15 cellular contexts compared by ENCODE assay signal in genomic region chr2:159133795-159134194, GRCh38.
A peak's percentile ranks its signal among the peaks of the same experiment; 100 is the strongest.
DNase-seq lines count a peak whose midpoint lies in the region; ATAC-seq and TF ChIP-seq lines count a peak whose summit lies in the region.
"Had no signal": no experiment of that assay in that cellular context is flagged by ENCODE, and none has a peak within 500 bp of the region (broad histone marks: within the 10 kb centered on the region; RNA-seq: fewer than 3 reads in every experiment).

No MANE protein-coding gene starts in this region.

- CTCF ChIA-PET in SK-N-SH (lab: Yijun Ruan, JAX), result interaction anchor here (1.5 kb wide), 1 partner anchor 14 kb away, joined by 7 read pairs; no protein-coding TSS in a partner anchor

- H3K27ac ChIP-seq in SK-N-SH (ENCODE audit: low read depth in 2 of 2, low read length in 1 of 2) (peak overlapping the region; percentile 12 to 97; a peak in 2 of 4 replicates), RWPE2 (ENCODE audit: poor library complexity, severe bottlenecking) (no peak overlapping the region)
- H3K27ac ChIP-seq: colonic mucosa, gastrocnemius medialis, SJSA1, uterus had no signal

- TF ChIP-seq CTCF in SK-N-SH (IDR thresholded peaks at IDR 0.05) (peak; percentile 47), RWPE2 (IDR thresholded peaks at IDR 0.05; ENCODE audit: poor library complexity, severe bottlenecking) (peak; percentile 30), retinal pigment epithelial cell (conservative IDR thresholded peaks at IDR 0.05; ENCODE audit: low read depth, low read length) (peak; percentile 18)

- H3K36me3 ChIP-seq in SK-N-SH (replicated peaks in 1 of 2; ENCODE audit: control insufficient read depth in 1 of 2, insufficient read depth in 2 of 2, low read length in 1 of 2) (no peaks in the 10 kb centered on the region), RWPE2 (ENCODE audit: low read depth) (no peaks in the 10 kb centered on the region)
- H3K36me3 ChIP-seq: colonic mucosa, gastrocnemius medialis, MG63, SJSA1, uterus had no signal

- peaks cover 26% of the 10 kb centered on the region for H3F3A ChIP-seq in SK-N-SH (replicated peaks; ENCODE audit: insufficient read depth)

- H3K9me3 ChIP-seq in SK-N-SH (no peaks in the 10 kb centered on the region), RWPE2 (ENCODE audit: severe bottlenecking) (no peaks in the 10 kb centered on the region)
- H3K9me3 ChIP-seq: colonic mucosa, gastrocnemius medialis, MG63, SJSA1, uterus had no signal

- H2AFZ ChIP-seq in SK-N-SH (ENCODE audit: low read depth), result no peak overlapping the region

- no peak overlapping the region for H3K9ac ChIP-seq in SK-N-SH

- no peak for TF ChIP-seq EP300 in SK-N-SH (IDR thresholded peaks at IDR 0.05; ENCODE audit: borderline replicate concordance in 1 of 2, low read depth in 1 of 2, low read length in 1 of 2)

- H3K4me1 ChIP-seq in SK-N-SH (ENCODE audit: control insufficient read depth in 1 of 2, insufficient read depth in 2 of 2, low read depth in 1 of 2, low read length in 1 of 2), result peaks cover 47 to 68% of the 10 kb centered on the region in 2 experiments
- H3K4me1 ChIP-seq in RWPE2 (ENCODE audit: insufficient read depth, poor library complexity, severe bottlenecking), result peaks cover 52% of the 10 kb centered on the region
- H3K4me1 ChIP-seq: colonic mucosa had no signal

- H3K79me2 ChIP-seq in SK-N-SH (ENCODE audit: insufficient read depth), result peaks cover 41% of the 10 kb centered on the region

- H3K27me3 ChIP-seq in SK-N-SH (ENCODE audit: insufficient read depth), result no peaks in the 10 kb centered on the region
- no peaks in the 10 kb centered on the region for H3K27me3 ChIP-seq in RWPE2 (ENCODE audit: insufficient read depth, poor library complexity, severe bottlenecking)
- H3K27me3 ChIP-seq: colonic mucosa, gastrocnemius medialis, MG63, SJSA1, uterus had no signal

- DNase-seq in SK-N-SH (no peak), RWPE2 (ENCODE audit: low spot score) (no peak), fibroblast of gingiva (ENCODE audit: low read depth) (peak; percentile 46), retinal pigment epithelial cell (ENCODE audit: low read depth) (no peak)
- no peak for DNase-seq in activated CD4-positive, alpha-beta T cell treated with anti-CD3 and anti-CD28 coated beads for 4 hours
- DNase-seq: activated CD4-positive, alpha-beta T cell treated with anti-CD3 and anti-CD28 coated beads for 48 hours; activated gamma-delta T cell; colonic mucosa; gastrocnemius medialis; MG63; uterus had no signal

- WGBS in SK-N-SH (ENCODE audit: low lambda C conversion rate), result 35% methylated on average over 4 of the region's 4 CpGs

- ATAC-seq in SK-N-SH treated with all-trans-retinoic acid at 6 μM for 48 hours (no peak), RWPE2 (ENCODE audit: low read depth) (no peak), GM21786 (IDR thresholded peaks at IDR 0.05; ENCODE audit: unreplicated experiment) (no peak), HG03135 (IDR thresholded peaks at IDR 0.05; ENCODE audit: unreplicated experiment) (no peak)
- ATAC-seq: gastrocnemius medialis had no signal

- POLR2A ChIA-PET in SK-N-SH (lab: Yijun Ruan, JAX), result no interaction called here

- no peaks in the 10 kb centered on the region for H3K9me2 ChIP-seq in SK-N-SH

- peak; percentile 38; the same call in 1 of the 2 replicates for TF ChIP-seq RAD21 in SK-N-SH (IDR thresholded peaks at IDR 0.05; ENCODE audit: low read length)

- no peak overlapping the region for H3K4me2 ChIP-seq in SK-N-SH

- H3K4me3 ChIP-seq in SK-N-SH (ENCODE audit: low read depth in 2 of 2, low read length in 1 of 2) (no peak overlapping the region), RWPE2 (ENCODE audit: severe bottlenecking) (no peak overlapping the region), retinal pigment epithelial cell (ENCODE audit: low read length) (no peak overlapping the region)
- H3K4me3 ChIP-seq: colonic mucosa, gastrocnemius medialis, MG63, SJSA1, uterus had no signal

- H4K20me1 ChIP-seq in SK-N-SH (ENCODE audit: insufficient read depth), result no peaks in the 10 kb centered on the region

TF ChIP-seq in SK-N-SH, 30 proteins besides CTCF, POLR2A, EP300 and RAD21:
- no peak for TF ChIP-seq FOSL2 (IDR thresholded peaks at IDR 0.05; ENCODE audit: borderline replicate concordance, low read depth)
- no peak for TF ChIP-seq RXRA (IDR thresholded peaks at IDR 0.05; ENCODE audit: borderline replicate concordance, low read depth)
- TF ChIP-seq SMC3 (IDR thresholded peaks at IDR 0.05; ENCODE audit: low read depth, low read length), result no peak
- TF ChIP-seq TAF1 (IDR thresholded peaks at IDR 0.05; ENCODE audit: borderline replicate concordance, low read depth, low read length), result no peak
- no peak for TF ChIP-seq FOXJ3 (CRISPR knock-in tag; IDR thresholded peaks at IDR 0.05)
- TF ChIP-seq, protein P1, sequence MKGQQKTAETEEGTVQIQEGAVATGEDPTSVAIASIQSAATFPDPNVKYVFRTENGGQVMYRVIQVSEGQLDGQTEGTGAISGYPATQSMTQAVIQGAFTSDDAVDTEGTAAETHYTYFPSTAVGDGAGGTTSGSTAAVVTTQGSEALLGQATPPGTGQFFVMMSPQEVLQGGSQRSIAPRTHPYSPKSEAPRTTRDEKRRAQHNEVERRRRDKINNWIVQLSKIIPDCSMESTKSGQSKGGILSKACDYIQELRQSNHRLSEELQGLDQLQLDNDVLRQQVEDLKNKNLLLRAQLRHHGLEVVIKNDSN (IDR thresholded peaks at IDR 0.05; ENCODE audit: borderline replicate concordance, low read depth), result no peak
- no peak for TF ChIP-seq MXI1 (IDR thresholded peaks at IDR 0.05; ENCODE audit: low read depth, low read length)
- TF ChIP-seq, protein P2, sequence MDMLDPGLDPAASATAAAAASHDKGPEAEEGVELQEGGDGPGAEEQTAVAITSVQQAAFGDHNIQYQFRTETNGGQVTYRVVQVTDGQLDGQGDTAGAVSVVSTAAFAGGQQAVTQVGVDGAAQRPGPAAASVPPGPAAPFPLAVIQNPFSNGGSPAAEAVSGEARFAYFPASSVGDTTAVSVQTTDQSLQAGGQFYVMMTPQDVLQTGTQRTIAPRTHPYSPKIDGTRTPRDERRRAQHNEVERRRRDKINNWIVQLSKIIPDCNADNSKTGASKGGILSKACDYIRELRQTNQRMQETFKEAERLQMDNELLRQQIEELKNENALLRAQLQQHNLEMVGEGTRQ (IDR thresholded peaks at IDR 0.05; ENCODE audit: borderline replicate concordance, low read depth, low read length), result no peak
- no peak for TF ChIP-seq GATA2 (CRISPR knock-in tag; IDR thresholded peaks at IDR 0.05)
- TF ChIP-seq NRF1 (IDR thresholded peaks at IDR 0.05; ENCODE audit: low read depth, low read length), result no peak
- TF ChIP-seq NFIC (IDR thresholded peaks at IDR 0.05; ENCODE audit: borderline replicate concordance), result no peak
- no peak for TF ChIP-seq ELF1 (IDR thresholded peaks at IDR 0.05)
- no peak for TF ChIP-seq EZH2phosphoT487 (IDR thresholded peaks at IDR 0.05; ENCODE audit: borderline replicate concordance, low read depth)
- no peak for TF ChIP-seq RCOR1 (IDR thresholded peaks at IDR 0.05; ENCODE audit: low read length)
- no peak for TF ChIP-seq CHD2 (IDR thresholded peaks at IDR 0.05; ENCODE audit: low read length, partially characterized antibody)
- no peak for TF ChIP-seq MAX (IDR thresholded peaks at IDR 0.05; ENCODE audit: low read depth)

TF ChIP-seq in SK-N-SH treated with all-trans-retinoic acid at 6 μM for 48 hours, 23 proteins besides CTCF, POLR2A, EP300 and RAD21 (continues in another document):
- no peak for TF ChIP-seq BACH2 (CRISPR knock-in tag; IDR thresholded peaks at IDR 0.05; ENCODE audit: borderline replicate concordance)
- TF ChIP-seq ZC3H10 (CRISPR knock-in tag; IDR thresholded peaks at IDR 0.05), result no peak
- no peak for TF ChIP-seq PPARA (CRISPR knock-in tag; IDR thresholded peaks at IDR 0.05; ENCODE audit: borderline replicate concordance)
- no peak for TF ChIP-seq TSHZ2 (CRISPR knock-in tag; IDR thresholded peaks at IDR 0.05)
- TF ChIP-seq, protein P3, sequence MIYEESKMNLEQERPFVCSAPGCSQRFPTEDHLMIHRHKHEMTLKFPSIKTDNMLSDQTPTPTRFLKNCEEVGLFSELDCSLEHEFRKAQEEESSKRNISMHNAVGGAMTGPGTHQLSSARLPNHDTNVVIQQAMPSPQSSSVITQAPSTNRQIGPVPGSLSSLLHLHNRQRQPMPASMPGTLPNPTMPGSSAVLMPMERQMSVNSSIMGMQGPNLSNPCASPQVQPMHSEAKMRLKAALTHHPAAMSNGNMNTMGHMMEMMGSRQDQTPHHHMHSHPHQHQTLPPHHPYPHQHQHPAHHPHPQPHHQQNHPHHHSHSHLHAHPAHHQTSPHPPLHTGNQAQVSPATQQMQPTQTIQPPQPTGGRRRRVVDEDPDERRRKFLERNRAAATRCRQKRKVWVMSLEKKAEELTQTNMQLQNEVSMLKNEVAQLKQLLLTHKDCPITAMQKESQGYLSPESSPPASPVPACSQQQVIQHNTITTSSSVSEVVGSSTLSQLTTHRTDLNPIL (CRISPR knock-in tag; IDR thresholded peaks at IDR 0.05; ENCODE audit: low read depth), result no peak
- no peak for TF ChIP-seq ZFP30 (CRISPR knock-in tag; IDR thresholded peaks at IDR 0.05)
- TF ChIP-seq OSR1 (CRISPR knock-in tag; IDR thresholded peaks at IDR 0.05), result no peak
- no peak for TF ChIP-seq ZNF565 (CRISPR knock-in tag; conservative IDR thresholded peaks at IDR 0.05; ENCODE audit: low read depth)
- no peak for TF ChIP-seq ISL1 (CRISPR knock-in tag; IDR thresholded peaks at IDR 0.05)
- TF ChIP-seq SNAI2 (CRISPR knock-in tag; IDR thresholded peaks at IDR 0.05), result no peak
- TF ChIP-seq ARNTL (CRISPR knock-in tag; IDR thresholded peaks at IDR 0.05; ENCODE audit: borderline replicate concordance, low read depth), result no peak
